17 cellular contexts compared by ENCODE assay signal in the genomic region with DNA sequence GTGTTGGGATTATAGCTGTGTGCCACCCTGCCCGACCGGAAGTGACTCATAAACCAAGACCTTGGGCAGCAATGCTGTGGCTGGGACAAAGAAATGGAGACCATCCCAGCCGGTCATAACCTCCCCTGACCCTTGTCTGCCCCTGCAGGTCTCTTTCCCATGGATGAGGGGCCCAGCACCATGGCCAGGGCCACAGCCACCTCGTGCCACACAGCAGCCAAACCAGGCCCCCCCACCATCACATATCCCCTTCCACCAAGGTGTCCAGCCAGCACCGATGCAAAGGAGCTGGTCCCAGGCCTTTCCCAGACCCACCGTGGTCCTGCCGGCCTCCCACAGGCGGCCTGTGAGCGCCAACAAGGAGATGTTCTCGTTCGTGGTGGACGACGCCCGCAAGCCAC. TPM values are rescaled to one million over a fixed set of nuclear protein-coding genes. Genes with fewer than 3 reads are reported as not detected.
A peak's percentile ranks its signal among the peaks of the same experiment; 100 is the strongest.
DNase-seq lines count a peak whose midpoint lies in the region; ATAC-seq lines count a peak whose summit lies in the region.
"Had no signal": no experiment of that assay in that cellular context is flagged by ENCODE, and none has a peak within 500 bp of the region (broad histone marks: within the 10 kb centered on the region; RNA-seq: fewer than 3 reads in every experiment).

No MANE protein-coding gene starts in this region.

- no peaks in the 10 kb centered on the region for H3K36me3 Mint-ChIP-seq in activated CD8-positive, alpha-beta memory T cell treated with anti-CD3 and anti-CD28 coated beads, Interleukin-2, amount 10 ng/mL, durations not matched to agents 7 days and 5 days
- H3K36me3 Mint-ChIP-seq: CD8-positive, alpha-beta T cell had no signal

- H4K8ac ChIP-seq in mesenchymal stem cell (ENCODE audit: low read length) = no peak overlapping the region

- H3K23ac ChIP-seq in mesenchymal stem cell (ENCODE audit: low read length in 2 of 2) = no peak overlapping the region

- no peaks in the 10 kb centered on the region for H3K4me1 ChIP-seq in mesenchymal stem cell (ENCODE audit: control insufficient read depth, insufficient read depth, low read depth, low read length)

- no peak overlapping the region for H2BK15ac ChIP-seq in mesenchymal stem cell (ENCODE audit: low read depth, poor library complexity, severe bottlenecking)

- H2BK12ac ChIP-seq in mesenchymal stem cell (ENCODE audit: low read length in 2 of 2) = no peak overlapping the region

- no peaks in the 10 kb centered on the region for H3K9me3 ChIP-seq in mesenchymal stem cell (ENCODE audit: control insufficient read depth, low read length)

- H3K4me3 Mint-ChIP-seq in activated CD8-positive, alpha-beta memory T cell treated with anti-CD3 and anti-CD28 coated beads, Interleukin-2, amount 10 ng/mL, durations not matched to agents 7 days and 5 days = no peak overlapping the region
- H3K4me3 Mint-ChIP-seq: CD8-positive, alpha-beta T cell had no signal

- H3K4ac ChIP-seq in mesenchymal stem cell (ENCODE audit: low read depth in 1 of 2, low read length in 2 of 2) = peak overlapping the region in 1 of 2 experiments; percentile 15

- peak; percentile 19 for DNase-seq in A172 (ENCODE audit: low spot score)
- DNase-seq in H4 (ENCODE audit: low spot score) = peak; percentile 35
- DNase-seq in RKO (ENCODE audit: low spot score) = peak; percentile 11
- DNase-seq in mesenchymal stem cell = no peak
- DNase-seq in activated CD8-positive, alpha-beta memory T cell treated with anti-CD3 and anti-CD28 coated beads, Interleukin-2, amount 10 ng/mL, durations not matched to agents 7 days and 5 days = no peak
- no peak for DNase-seq in NCI-H1694 treated with DMSO at 0.1 percent for 48 hours (lab: John Stamatoyannopoulos, UW)
- DNase-seq in mucosa of gallbladder (ENCODE audit: low spot score) = no peak
- DNase-seq in left cardiac atrium = no peak
- DNase-seq: Calu3; CD8-positive, alpha-beta T cell; MV-4-11; NCI-H1417; NCI-H1930; NCI-H526; PC-3 had no signal

- intact Hi-C loops in left cardiac atrium (cut with DNase I) = no loop called here

- H2BK5ac ChIP-seq in mesenchymal stem cell (ENCODE audit: low read depth, low read length, poor library complexity, severe bottlenecking) = no peak overlapping the region

- 72% methylated on average over 14 of the region's 14 CpGs for WGBS in mesenchymal stem cell

- H2AFZ ChIP-seq in mesenchymal stem cell (ENCODE audit: low read depth, low read length) = no peak overlapping the region

- no peak overlapping the region for H3K27ac ChIP-seq in mesenchymal stem cell (ENCODE audit: low read length, poor library complexity, severe bottlenecking)
- H3K27ac ChIP-seq: BLaER1 treated with 17β-estradiol and CSF1 and Interleukin-3, amounts not matched to agents 10 nM and 100 nM; HL-60 had no signal

- no peak overlapping the region for H3K18ac ChIP-seq in mesenchymal stem cell (ENCODE audit: low read depth in 1 of 2, low read length in 2 of 2)

- H3K4me3 ChIP-seq in mesenchymal stem cell (ENCODE audit: insufficient read depth in 1 of 2, low read depth in 1 of 2, low read length in 2 of 2) = peak overlapping the region in 1 of 2 experiments; percentile 7
- H3K4me3 ChIP-seq: BLaER1 treated with 17β-estradiol and CSF1 and Interleukin-3, amounts not matched to agents 10 nM and 100 nM had no signal

- no peak for ATAC-seq in activated CD8-positive, alpha-beta memory T cell treated with anti-CD3 and anti-CD28 coated beads, Interleukin-2, amount 10 ng/mL, durations not matched to agents 7 days and 5 days
- ATAC-seq in left cardiac atrium = no peak
- ATAC-seq: CD8-positive, alpha-beta T cell; PC-3 had no signal

- H3K36me3 ChIP-seq in mesenchymal stem cell (ENCODE audit: control insufficient read depth in 1 of 2, insufficient read depth in 2 of 2, low read depth in 1 of 2, low read length in 2 of 2) = no peaks in the 10 kb centered on the region
- H3K36me3 ChIP-seq: BLaER1 treated with 17β-estradiol and CSF1 and Interleukin-3, amounts not matched to agents 10 nM and 100 nM had no signal

- H2BK120ac ChIP-seq in mesenchymal stem cell (ENCODE audit: low read depth, low read length) = no peak overlapping the region

- H3K4me1 Mint-ChIP-seq in activated CD8-positive, alpha-beta memory T cell treated with anti-CD3 and anti-CD28 coated beads, Interleukin-2, amount 10 ng/mL, durations not matched to agents 7 days and 5 days = peaks cover 9% of the 10 kb centered on the region

- peak overlapping the region; percentile 67 for H4K91ac ChIP-seq in mesenchymal stem cell (ENCODE audit: low read length)

- no peak overlapping the region for H3K4me2 ChIP-seq in mesenchymal stem cell (ENCODE audit: low read length, poor library complexity, severe bottlenecking)
- H3K4me2 ChIP-seq: BLaER1 treated with 17β-estradiol and CSF1 and Interleukin-3, amounts not matched to agents 10 nM and 100 nM had no signal

- no peak overlapping the region for H3K27ac Mint-ChIP-seq in activated CD8-positive, alpha-beta memory T cell treated with anti-CD3 and anti-CD28 coated beads, Interleukin-2, amount 10 ng/mL, durations not matched to agents 7 days and 5 days
- H3K27ac Mint-ChIP-seq: CD8-positive, alpha-beta T cell had no signal

- H3K9ac ChIP-seq in mesenchymal stem cell (ENCODE audit: low read length) = no peak overlapping the region
- H3K9ac ChIP-seq: BLaER1 treated with 17β-estradiol and CSF1 and Interleukin-3, amounts not matched to agents 10 nM and 100 nM had no signal

- H3K14ac ChIP-seq in mesenchymal stem cell (ENCODE audit: low read length in 2 of 2) = no peak overlapping the region

- H2AK5ac ChIP-seq in mesenchymal stem cell (ENCODE audit: low read length, severe bottlenecking) = no peak overlapping the region

- no peaks in the 10 kb centered on the region for H3K79me1 ChIP-seq in mesenchymal stem cell (replicated peaks; ENCODE audit: low read length, poor library complexity, severe bottlenecking)

- H3K9me3 Mint-ChIP-seq in activated CD8-positive, alpha-beta memory T cell treated with anti-CD3 and anti-CD28 coated beads, Interleukin-2, amount 10 ng/mL, durations not matched to agents 7 days and 5 days (ENCODE audit: low read depth) = peaks cover 2% of the 10 kb centered on the region
- H3K9me3 Mint-ChIP-seq: CD8-positive, alpha-beta T cell had no signal

- H3K27me3 Mint-ChIP-seq in activated CD8-positive, alpha-beta memory T cell treated with anti-CD3 and anti-CD28 coated beads, Interleukin-2, amount 10 ng/mL, durations not matched to agents 7 days and 5 days = peaks cover 16% of the 10 kb centered on the region

- H3K27me3 ChIP-seq in mesenchymal stem cell (ENCODE audit: control insufficient read depth in 1 of 2, insufficient read depth in 1 of 2, low read length in 2 of 2) = peaks cover 5 to 22% of the 10 kb centered on the region in 2 experiments
- H3K27me3 ChIP-seq: BLaER1 treated with 17β-estradiol and CSF1 and Interleukin-3, amounts not matched to agents 10 nM and 100 nM had no signal

- CTCF ChIA-PET in activated CD8-positive, alpha-beta memory T cell treated with anti-CD3 and anti-CD28 coated beads, Interleukin-2, amount 10 ng/mL, durations not matched to agents 7 days and 5 days (lab: Charles Lee) = interaction anchor here (1.3 to 1.6 kb wide), 2 partner anchors 17 to 142 kb away, joined by 4 to 5 read pairs; no protein-coding TSS in a partner anchor

RNA-seq across cellular contexts. Expression of gene FHAD1, which starts 42.2 kb away (rescaled TPM):
- 4.6 and 6.0 TPM in 2 replicates for total RNA-seq in A172 (2014; rRNA removed; shearing (Covaris generic))
- 0.17 TPM in 1 of 2 replicates, not detected in the other for total RNA-seq in H4 (2014; rRNA removed; shearing (Covaris generic))
- polyA plus RNA-seq in mesenchymal stem cell (2013, experiment 1 of 2) = 0.21 TPM
- 0.18 TPM for polyA plus RNA-seq in mesenchymal stem cell (2013, experiment 2 of 2)
- total RNA-seq in activated CD8-positive, alpha-beta memory T cell treated with anti-CD3 and anti-CD28 coated beads, Interleukin-2, amount 10 ng/mL, durations not matched to agents 7 days and 5 days = not detected
- 1.7 TPM for total RNA-seq in mucosa of gallbladder
- under 1 TPM in 1 of 2 donors, not detected in 1; 0.47 TPM for total RNA-seq in left cardiac atrium
- total RNA-seq: CD8-positive, alpha-beta T cell had no signal

Comparison
In these comparisons a context has a peak if more than half of its experiments do, and no peak if none do; other contexts are left out.
1. DNase-seq: peak in A172 (single experiment), H4 (single experiment) and RKO (single experiment); none in mesenchymal stem cell (single experiment), activated CD8-positive, alpha-beta memory T cell treated with anti-CD3 and anti-CD28 coated beads, Interleukin-2, amount 10 ng/mL, durations not matched to agents 7 days and 5 days (single experiment), NCI-H1694 treated with DMSO at 0.1 percent for 48 hours (single experiment), mucosa of gallbladder (single experiment) and left cardiac atrium (single experiment).